ENCODE assay signal across 11 cellular contexts in genomic region chr5:93462916-93463315, GRCh38.
"Had no signal": no experiment of that assay in that cellular context is flagged by ENCODE, and none has a peak within 500 bp of the region (broad histone marks: within the 10 kb centered on the region; RNA-seq: fewer than 3 reads in every experiment).

No MANE protein-coding gene starts in this region.

- H3K4me3 ChIP-seq: GM23248, GM23338, HAP-1 had no signal

- FAIRE-seq: H1, H54 had no signal

- DNase-seq: GM23248, GOT3, H7, H9, HCEC 1CT, HFFc6 had no signal

- H3K4me1 ChIP-seq: HAP-1 had no signal

- H3K27ac ChIP-seq: GM23248 had no signal

- H3K4me1 Mint-ChIP-seq: GM23338, H9 had no signal

- H3K36me3 ChIP-seq: HAP-1 had no signal

- H3K4me3 Mint-ChIP-seq: GM23338, H9, HFFc6 had no signal

- H3K4me2 ChIP-seq: GM23338 had no signal

- ATAC-seq: GM23338, HCT116 had no signal

- H3K27ac Mint-ChIP-seq: GM23338, H9, HFFc6 had no signal
